ENCODE assay signal across 23 cellular contexts in the genomic region with DNA sequence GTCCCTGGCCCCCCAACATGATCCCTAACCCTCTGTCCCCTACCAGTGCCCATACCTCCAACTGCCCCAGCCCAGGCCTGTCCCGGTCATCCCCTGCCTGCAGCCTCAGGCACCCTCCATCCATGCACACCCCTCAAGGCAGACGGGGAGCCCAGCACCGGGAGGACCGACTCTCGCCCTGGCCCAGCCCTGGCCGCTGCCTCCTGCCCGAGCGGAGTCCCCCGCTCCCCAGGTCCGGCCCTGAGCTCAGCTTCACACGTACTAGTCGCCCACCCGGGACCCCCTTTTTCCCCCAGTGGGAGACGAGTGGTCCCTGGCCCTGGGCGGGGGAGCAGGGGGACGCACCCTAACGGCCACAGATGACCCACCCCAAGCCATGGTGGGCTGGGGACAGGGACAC. TPM values are rescaled to one million over a fixed set of nuclear protein-coding genes. Genes with fewer than 3 reads are reported as not detected.
DNase-seq lines count a peak whose midpoint lies in the region; ATAC-seq, FAIRE-seq and TF ChIP-seq lines count a peak whose summit lies in the region.
"Had no signal": no experiment of that assay in that cellular context is flagged by ENCODE, and none has a peak within 500 bp of the region (broad histone marks: within the 10 kb centered on the region; RNA-seq: fewer than 3 reads in every experiment).

No MANE protein-coding gene starts in this region.

- WGBS in psoas muscle, 3 donors = 94 to 96% (median 95%) methylated on average over 17 of the region's 17 CpGs
- WGBS in small intestine, 3 donors = 92 to 95% (median 93%) methylated on average over 14 to 17 of the region's 17 CpGs

- H3K4me3 Mint-ChIP-seq in stimulated activated naive CD8-positive, alpha-beta T cell treated with anti-CD3 and anti-CD28 coated beads, Interleukin-15, amount 100 ng/mL, for 72 hours = no peak overlapping the region
- H3K4me3 Mint-ChIP-seq: B cell; stimulated activated naive CD8-positive, alpha-beta T cell treated with anti-CD3 and anti-CD28 coated beads, Interleukin-15, Interleukin-2, amounts not matched to agents 100 ng/mL and 50 ng/mL, for 24 hours had no signal

- no peak for FAIRE-seq in small intestine (lab: Jason Lieb, UNC)
- FAIRE-seq: A204.1, K562, urothelium cell line had no signal

- no peak overlapping the region for H3K4me3 ChIP-seq in left lung
- no peak overlapping the region for H3K4me3 ChIP-seq in psoas muscle
- no peak overlapping the region for H3K4me3 ChIP-seq in small intestine (ENCODE audit: low read depth in 1 of 2, low read length in 2 of 2)
- H3K4me3 ChIP-seq: K562, lung had no signal

- no peaks in the 10 kb centered on the region for H3K4me1 Mint-ChIP-seq in stimulated activated naive CD8-positive, alpha-beta T cell treated with anti-CD3 and anti-CD28 coated beads, Interleukin-15, amount 100 ng/mL, for 72 hours
- H3K4me1 Mint-ChIP-seq: B cell had no signal

- H3K27me3 Mint-ChIP-seq in stimulated activated naive CD8-positive, alpha-beta T cell treated with anti-CD3 and anti-CD28 coated beads, Interleukin-15, amount 100 ng/mL, for 72 hours = no peaks in the 10 kb centered on the region
- H3K27me3 Mint-ChIP-seq: B cell; stimulated activated naive CD8-positive, alpha-beta T cell treated with anti-CD3 and anti-CD28 coated beads, Interleukin-15, Interleukin-2, amounts not matched to agents 100 ng/mL and 50 ng/mL, for 24 hours had no signal

- TF ChIP-seq CTCF in left lung (IDR thresholded peaks at IDR 0.05) (no peak), psoas muscle (IDR thresholded peaks at IDR 0.05) (no peak)

- H3K4me1 ChIP-seq in left lung (peaks cover 0 to 50% of the 10 kb centered on the region in 2 donors), psoas muscle (peaks cover 10% of the 10 kb centered on the region), small intestine (ENCODE audit: control insufficient read depth in 2 of 2, insufficient read depth in 1 of 2, low read depth in 1 of 2, low read length in 1 of 2) (no peaks in the 10 kb centered on the region)

- no peak for DNase-seq in stimulated activated naive CD8-positive, alpha-beta T cell treated with anti-CD3 and anti-CD28 coated beads, Interleukin-15, amount 100 ng/mL, for 72 hours
- DNase-seq in stimulated activated naive CD8-positive, alpha-beta T cell treated with anti-CD3 and anti-CD28 coated beads, Interleukin-15, Interleukin-2, amounts not matched to agents 100 U/mL and 50 U/mL, for 24 hours = no peak
- DNase-seq in left lung (peak in 1 of 2 donors; percentile 65), psoas muscle (peak; percentile 13 to 44), ecto neural progenitor cell (ENCODE audit: low spot score) (no peak), small intestine (no peak)
- DNase-seq: activated naive CD4-positive, alpha-beta T cell; anterior cingulate cortex; Caco-2; central memory CD4-positive, alpha-beta T cell; effector CD4-positive, alpha-beta T cell; NCI-H187; NCI-H226; stimulated activated CD4-positive, alpha-beta T cell treated with anti-CD3 and anti-CD28 coated beads, Interleukin-2, amount 100 ng/mL, for 24 hours; T-helper 2 cell had no signal

- H3K36me3 ChIP-seq in left lung = peaks cover 0 to 57% of the 10 kb centered on the region in 2 donors
- H3K36me3 ChIP-seq in psoas muscle (ENCODE audit: insufficient read depth in 1 of 2, low read depth in 1 of 2) = peaks cover 0 to 54% of the 10 kb centered on the region in 2 donors
- peaks cover 0 to 18% of the 10 kb centered on the region in 2 donors for H3K36me3 ChIP-seq in small intestine (ENCODE audit: control insufficient read depth in 2 of 2, insufficient read depth in 2 of 2, low read length in 2 of 2)

- H3K27ac Mint-ChIP-seq in stimulated activated naive CD8-positive, alpha-beta T cell treated with anti-CD3 and anti-CD28 coated beads, Interleukin-15, amount 100 ng/mL, for 72 hours = no peak overlapping the region
- H3K27ac Mint-ChIP-seq: B cell; stimulated activated naive CD8-positive, alpha-beta T cell treated with anti-CD3 and anti-CD28 coated beads, Interleukin-15, Interleukin-2, amounts not matched to agents 100 ng/mL and 50 ng/mL, for 24 hours had no signal

- H3K9me3 ChIP-seq in left lung (no peaks in the 10 kb centered on the region), psoas muscle (no peaks in the 10 kb centered on the region), small intestine (ENCODE audit: control insufficient read depth, low read depth) (no peaks in the 10 kb centered on the region)
- H3K9me3 ChIP-seq: Caco-2 had no signal

- ATAC-seq in stimulated activated naive CD8-positive, alpha-beta T cell treated with anti-CD3 and anti-CD28 coated beads, Interleukin-15, amount 100 ng/mL, for 72 hours = peak; percentile 24
- no peak for ATAC-seq in stimulated activated naive CD8-positive, alpha-beta T cell treated with anti-CD3 and anti-CD28 coated beads, Interleukin-15, Interleukin-2, amounts not matched to agents 100 U/mL and 50 U/mL, for 24 hours
- ATAC-seq in left lung (no peak), psoas muscle (no peak), HG02885 (IDR thresholded peaks at IDR 0.05; ENCODE audit: poor library complexity, unreplicated experiment) (no peak), HG03342 (IDR thresholded peaks at IDR 0.05; ENCODE audit: unreplicated experiment) (no peak)
- ATAC-seq: K562 had no signal

- H3K9me3 Mint-ChIP-seq in stimulated activated naive CD8-positive, alpha-beta T cell treated with anti-CD3 and anti-CD28 coated beads, Interleukin-15, amount 100 ng/mL, for 72 hours = no peaks in the 10 kb centered on the region
- H3K9me3 Mint-ChIP-seq: stimulated activated naive CD8-positive, alpha-beta T cell treated with anti-CD3 and anti-CD28 coated beads, Interleukin-15, Interleukin-2, amounts not matched to agents 100 ng/mL and 50 ng/mL, for 24 hours had no signal

- H3K27me3 ChIP-seq in left lung = no peaks in the 10 kb centered on the region
- H3K27me3 ChIP-seq in psoas muscle (ENCODE audit: insufficient read depth in 3 of 3, low read length in 2 of 3) = no peaks in the 10 kb centered on the region
- no peaks in the 10 kb centered on the region for H3K27me3 ChIP-seq in small intestine (ENCODE audit: control insufficient read depth in 2 of 2, insufficient read depth in 2 of 2, low read length in 2 of 2)

- intact Hi-C loops in left lung (cut with DNase I) (no loop called here), psoas muscle (cut with DNase I) (no loop called here)

- H3K27ac ChIP-seq in left lung = peak overlapping the region; percentile 59 to 80
- H3K27ac ChIP-seq in psoas muscle = no peak overlapping the region
- no peak overlapping the region for H3K27ac ChIP-seq in small intestine (ENCODE audit: low read depth in 1 of 2, low read length in 1 of 2)

RNA-seq across cellular contexts. Expression of a gene that starts 49.0 kb away (rescaled TPM):
- total RNA-seq in left lung = 10 to 100 TPM; 28.5 to 40.2 TPM
- total RNA-seq in psoas muscle = 100 to 1,000 TPM; 140 to 233 (median 174) TPM
- 100 to 1,000 TPM in 2 of 3 donors, 10 to 100 TPM in 1; 71.1 to 261 (median 154) TPM for polyA plus RNA-seq in psoas muscle
- 10 to 100 TPM; 56.0 to 78.5 (median 70.5) TPM for polyA plus RNA-seq in small intestine

Comparison
In these comparisons a context has a peak if more than half of its experiments do, and no peak if none do; other contexts are left out.
1. DNase-seq: peak in psoas muscle (2 of 2); none in stimulated activated naive CD8-positive, alpha-beta T cell treated with anti-CD3 and anti-CD28 coated beads, Interleukin-15, amount 100 ng/mL, for 72 hours (0 of 2), stimulated activated naive CD8-positive, alpha-beta T cell treated with anti-CD3 and anti-CD28 coated beads, Interleukin-15, Interleukin-2, amounts not matched to agents 100 U/mL and 50 U/mL, for 24 hours (single experiment), ecto neural progenitor cell (single experiment) and small intestine (single experiment).
2. H3K27ac ChIP-seq: peak in left lung (2 of 2); none in psoas muscle (single experiment) and small intestine (0 of 2).